ENCODE assay signal across 8 cellular contexts in the genomic region with DNA sequence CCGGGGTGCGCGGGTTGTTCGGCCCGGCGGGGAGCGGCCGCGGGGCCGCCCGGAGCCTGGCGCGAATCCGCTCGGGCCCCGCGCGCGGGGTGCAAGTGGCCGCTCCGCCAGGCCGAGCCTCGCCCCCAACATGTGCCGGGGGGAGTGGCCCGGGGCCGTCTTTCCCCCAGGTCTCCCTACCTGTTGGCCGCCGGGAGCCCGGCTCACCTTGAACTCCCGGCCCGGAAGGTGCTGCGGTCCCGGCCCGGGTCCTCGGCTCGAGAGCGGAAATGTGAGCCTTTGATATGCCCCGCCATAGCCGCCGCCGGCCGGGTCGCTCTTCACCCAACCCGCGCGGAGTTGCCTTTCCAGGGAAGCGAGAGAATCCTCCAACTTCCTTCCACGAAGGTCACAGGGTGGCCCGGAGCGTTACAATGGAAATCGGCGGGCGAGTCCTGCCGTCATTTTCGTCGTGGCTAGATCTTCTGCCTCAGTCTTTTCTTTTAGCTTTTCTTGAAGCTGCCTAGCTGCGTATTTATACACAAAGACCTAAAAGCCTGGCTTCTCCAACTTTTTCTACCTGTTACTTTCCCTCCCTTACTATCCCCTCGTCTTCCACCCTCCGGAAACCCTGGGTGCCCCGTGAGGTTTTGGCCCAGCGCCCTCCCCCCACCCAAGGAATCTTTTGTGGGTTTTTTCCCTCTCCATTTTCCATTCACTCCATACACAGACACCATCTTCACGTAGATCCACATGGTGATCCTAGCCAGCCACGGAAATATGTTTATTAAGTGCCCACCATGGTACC. TPM values are rescaled to one million over a fixed set of nuclear protein-coding genes. Genes with fewer than 3 reads are reported as not detected.
A peak's percentile ranks its signal among the peaks of the same experiment; 100 is the strongest.
DNase-seq lines count a peak whose midpoint lies in the region; ATAC-seq and TF ChIP-seq lines count a peak whose summit lies in the region.

No MANE protein-coding gene starts in this region.

- POLR2A ChIA-PET in AG04450 (lab: Yijun Ruan, JAX) = no interaction called here

- H3K4me1 ChIP-seq in effector memory CD4-positive, alpha-beta T cell (ENCODE audit: control insufficient read depth, insufficient read depth, low read length, poor library complexity, severe bottlenecking) = no peaks in the 10 kb centered on the region
- peaks cover 21% of the 10 kb centered on the region for H3K4me1 ChIP-seq in mucosa of stomach (ENCODE audit: control insufficient read depth, insufficient read depth, low read length)
- peaks cover 0 to 25% (median 15%) of the 10 kb centered on the region in 5 donors for H3K4me1 ChIP-seq in subcutaneous abdominal adipose tissue (ENCODE audit: control insufficient read depth in 5 of 5, insufficient read depth in 5 of 5, low read length in 5 of 5)

- H3K27ac ChIP-seq in AG04450 (ENCODE audit: low read depth, low read length) (no peak overlapping the region), subcutaneous abdominal adipose tissue (ENCODE audit: low read depth, low read length) (no peak overlapping the region)
- no peak overlapping the region for H3K27ac ChIP-seq in effector memory CD4-positive, alpha-beta T cell (ENCODE audit: insufficient read depth, low read length, poor library complexity, severe bottlenecking)

- H3K9me3 ChIP-seq in AG04450 (ENCODE audit: control insufficient read depth, insufficient read depth, low read length) (no peaks in the 10 kb centered on the region), mucosa of stomach (ENCODE audit: control insufficient read depth, low read length) (no peaks in the 10 kb centered on the region), subcutaneous abdominal adipose tissue (ENCODE audit: control insufficient read depth in 5 of 5, low read length in 5 of 5) (no peaks in the 10 kb centered on the region)
- H3K9me3 ChIP-seq in effector memory CD4-positive, alpha-beta T cell (ENCODE audit: control insufficient read depth, low read length) = no peaks in the 10 kb centered on the region

- TF ChIP-seq CTCF in AG04450 (IDR thresholded peaks at IDR 0.05; ENCODE audit: low read depth, low read length) (no peak), HFF-Myc (IDR thresholded peaks at IDR 0.05; ENCODE audit: low read depth, low read length, missing control alignments) (no peak)

- CTCF ChIA-PET in AG04450 (lab: Charles Lee) = no interaction called here

- H3K4me3 ChIP-seq in AG04450 (ENCODE audit: low read depth, low read length) = peak overlapping the region; percentile 17; the same call in 1 of the 2 replicates
- peak overlapping the region; percentile 64 for H3K4me3 ChIP-seq in HFF-Myc (replicated peaks; ENCODE audit: low read depth, low read length)
- peak overlapping the region; percentile 49 for H3K4me3 ChIP-seq in effector memory CD4-positive, alpha-beta T cell (ENCODE audit: insufficient read depth, low read depth, low read length, poor library complexity, severe bottlenecking)
- H3K4me3 ChIP-seq in mucosa of stomach (ENCODE audit: low read length) = peak overlapping the region; percentile 5
- H3K4me3 ChIP-seq in subcutaneous abdominal adipose tissue (ENCODE audit: low read depth in 1 of 5, low read length in 5 of 5) = peak overlapping the region; percentile 62 to 76 (median 65)

- H3K27me3 ChIP-seq in AG04450 (ENCODE audit: control insufficient read depth, insufficient read depth, low read length) = peaks cover 45% of the 10 kb centered on the region
- H3K27me3 ChIP-seq in effector memory CD4-positive, alpha-beta T cell (replicated peaks; ENCODE audit: control insufficient read depth, insufficient read depth, low read length, poor library complexity, severe bottlenecking) = no peaks in the 10 kb centered on the region
- H3K27me3 ChIP-seq in mucosa of stomach (ENCODE audit: control insufficient read depth, insufficient read depth, low read length) = no peaks in the 10 kb centered on the region
- H3K27me3 ChIP-seq in subcutaneous abdominal adipose tissue (ENCODE audit: control insufficient read depth in 5 of 5, insufficient read depth in 4 of 5, low read length in 5 of 5) = peaks cover 0 to 14% (median 3%) of the 10 kb centered on the region in 5 donors

- H3K9ac ChIP-seq in mucosa of stomach (ENCODE audit: low read length) (peak overlapping the region; percentile 82), subcutaneous abdominal adipose tissue (ENCODE audit: low read length in 5 of 5) (peak overlapping the region in 4 of 5 donors; percentile 29 to 62 (median 41))

- H3K36me3 ChIP-seq in effector memory CD4-positive, alpha-beta T cell (ENCODE audit: control insufficient read depth, insufficient read depth, low read length) = no peaks in the 10 kb centered on the region
- no peaks in the 10 kb centered on the region for H3K36me3 ChIP-seq in mucosa of stomach (ENCODE audit: control insufficient read depth, insufficient read depth, low read length)
- H3K36me3 ChIP-seq in subcutaneous abdominal adipose tissue (ENCODE audit: control insufficient read depth in 5 of 5, insufficient read depth in 5 of 5, low read length in 5 of 5) = no peaks in the 10 kb centered on the region

- DNase-seq in AG04450 (ENCODE audit: low read depth, low spot score) = no peak
- no peak for DNase-seq in HFF-Myc (ENCODE audit: extremely low read depth, low read depth)
- DNase-seq in activated CD4-positive, alpha-beta T cell treated with anti-CD3 and anti-CD28 coated beads for 48 hours = peak; percentile 62
- peak; percentile 14 to 37 (median 14) for DNase-seq in effector memory CD4-positive, alpha-beta T cell
- DNase-seq in occipital lobe (lab: John Stamatoyannopoulos, UW) = no peak

- no peak for ATAC-seq in HG03039 (IDR thresholded peaks at IDR 0.05; ENCODE audit: unreplicated experiment)

RNA-seq across cellular contexts. Expression of a gene that starts 0.9 kb away (rescaled TPM):
- 0.31 and 0.46 TPM in 2 replicates for polyA plus RNA-seq in AG04450 (2011; rRNA removed)
- polyA minus RNA-seq in AG04450 (2011; rRNA and poly(A)+ RNA removed) = 0.28 and 0.43 TPM in 2 replicates
- total RNA-seq in occipital lobe = 52.7 TPM

Comparison
In these comparisons a context has a peak if more than half of its experiments do, and no peak if none do; other contexts are left out.
1. DNase-seq: peak in activated CD4-positive, alpha-beta T cell treated with anti-CD3 and anti-CD28 coated beads for 48 hours (single experiment) and effector memory CD4-positive, alpha-beta T cell (3 of 3); none in AG04450 (single experiment), HFF-Myc (single experiment) and occipital lobe (single experiment).
2. H3K4me3 ChIP-seq: peak in every context shown above with its lines; median percentile 65 in subcutaneous abdominal adipose tissue; 64 in HFF-Myc; 49 in effector memory CD4-positive, alpha-beta T cell; 17 in AG04450; 5 in mucosa of stomach.